In genomic region chr3:55166577-55167555, GRCh38 we compare ENCODE assay signal across 15 cellular contexts.
DNase-seq lines count a peak whose midpoint lies in the region; ATAC-seq and TF ChIP-seq lines count a peak whose summit lies in the region.
"Had no signal": no experiment of that assay in that cellular context is flagged by ENCODE, and none has a peak within 500 bp of the region (broad histone marks: within the 10 kb centered on the region; RNA-seq: fewer than 3 reads in every experiment).

No MANE protein-coding gene starts in this region.

- no peaks in the 10 kb centered on the region for H3K27me3 Mint-ChIP-seq in H9 (ENCODE audit: low read depth)
- no peaks in the 10 kb centered on the region for H3K27me3 Mint-ChIP-seq in effector memory CD8-positive, alpha-beta T cell
- H3K27me3 Mint-ChIP-seq: activated CD4-positive, alpha-beta T cell treated with anti-CD3 and anti-CD28 coated beads, Interleukin-2, amount 10 ng/mL, durations not matched to agents 24 days and 14 days had no signal

- H4K20me1 ChIP-seq in OCI-LY7 (ENCODE audit: insufficient read depth, low read length) (no peaks in the 10 kb centered on the region), H9 (ENCODE audit: control insufficient read depth, insufficient read depth, insufficient read length) (no peaks in the 10 kb centered on the region)

- no TSS peak for BruUV-seq in OCI-LY7 (replicated peaks; lab: Mats Ljungman, UMichigan)

- no peak overlapping the region for H3K4ac ChIP-seq in H9 (ENCODE audit: low read depth, low read length)

- no peak overlapping the region for H3K56ac ChIP-seq in H9 (ENCODE audit: insufficient read length, low read depth, low read length)

- peak; percentile 29 for TF ChIP-seq CTCF in AG10803 (conservative IDR thresholded peaks at IDR 0.05; ENCODE audit: low read length)
- TF ChIP-seq CTCF in OCI-LY7 (conservative IDR thresholded peaks at IDR 0.05; ENCODE audit: low read length): no peak
- no peak for TF ChIP-seq CTCF in foreskin fibroblast (IDR thresholded peaks at IDR 0.05; ENCODE audit: low read depth, low read length)
- no peak for TF ChIP-seq CTCF in H9 (conservative IDR thresholded peaks at IDR 0.05)

- H2AFZ ChIP-seq in OCI-LY7 (ENCODE audit: low read length) (0 out of 2 replicates have a peak overlapping the region, but pooled peaks have one; percentile 16), H9 (ENCODE audit: low read length) (no peak overlapping the region)

- peaks cover 4 to 8% of the 10 kb centered on the region in 2 experiments for H3K4me1 Mint-ChIP-seq in H9
- H3K4me1 Mint-ChIP-seq in effector memory CD8-positive, alpha-beta T cell (ENCODE audit: low read depth in 2 of 2): no peaks in the 10 kb centered on the region
- H3K4me1 Mint-ChIP-seq: activated CD4-positive, alpha-beta T cell treated with anti-CD3 and anti-CD28 coated beads, Interleukin-2, amount 10 ng/mL, durations not matched to agents 24 days and 14 days had no signal

- H2BK15ac ChIP-seq in H9 (ENCODE audit: low read depth, low read length): no peak overlapping the region

- H4K5ac ChIP-seq in H9 (ENCODE audit: insufficient read length, low read depth, low read length): no peak overlapping the region

- H3K4me3 ChIP-seq in AG10803 (ENCODE audit: low read length) (no peak overlapping the region), OCI-LY7 (ENCODE audit: low read depth, low read length, poor library complexity, severe bottlenecking) (no peak overlapping the region), foreskin fibroblast (ENCODE audit: low read depth in 1 of 2, low read length in 2 of 2) (no peak overlapping the region)
- H3K4me3 ChIP-seq: adrenal gland had no signal

- H2BK5ac ChIP-seq in H9 (ENCODE audit: insufficient read length, low read length): no peak overlapping the region

- H3K36me3 Mint-ChIP-seq in H9 (ENCODE audit: insufficient read depth in 1 of 3, low read depth in 3 of 3): no peaks in the 10 kb centered on the region
- H3K36me3 Mint-ChIP-seq in effector memory CD8-positive, alpha-beta T cell (ENCODE audit: insufficient read depth): peaks cover 3% of the 10 kb centered on the region

- no peaks in the 10 kb centered on the region for H3K79me1 ChIP-seq in H9 (ENCODE audit: insufficient read depth, low read depth, low read length, poor library complexity, severe bottlenecking)

- CTCF ChIA-PET in OCI-LY7 (lab: Charles Lee; ENCODE audit: unreplicated experiment): no interaction called here

- H3K9me2 ChIP-seq in OCI-LY7 (ENCODE audit: insufficient read depth, low read length): no peaks in the 10 kb centered on the region

- no peak overlapping the region for H3K27ac Mint-ChIP-seq in H9
- no peak overlapping the region for H3K27ac Mint-ChIP-seq in effector memory CD8-positive, alpha-beta T cell
- H3K27ac Mint-ChIP-seq: activated CD4-positive, alpha-beta T cell treated with anti-CD3 and anti-CD28 coated beads, Interleukin-2, amount 10 ng/mL, durations not matched to agents 24 days and 14 days had no signal

- no peak overlapping the region for H4K8ac ChIP-seq in H9 (replicated peaks; ENCODE audit: insufficient read length, low read depth, low read length)

- H2AK5ac ChIP-seq in H9 (ENCODE audit: insufficient read length, low read length): no peak overlapping the region

- no peaks in the 10 kb centered on the region for H3K27me3 ChIP-seq in H9 (ENCODE audit: insufficient read depth, low read length)
- H3K27me3 ChIP-seq: adrenal gland had no signal

- no peak overlapping the region for H3K23ac ChIP-seq in H9 (ENCODE audit: insufficient read length, low read depth, low read length)

- H4K91ac ChIP-seq in H9 (ENCODE audit: insufficient read length, low read depth, low read length): no peak overlapping the region

- H3K14ac ChIP-seq in H9 (ENCODE audit: insufficient read depth, low read length): no peak overlapping the region

- ATAC-seq in GM18505 (IDR thresholded peaks at IDR 0.05; ENCODE audit: unreplicated experiment) (peak; percentile 73), GM18520 (IDR thresholded peaks at IDR 0.05; ENCODE audit: unreplicated experiment) (no peak), GM19023 (IDR thresholded peaks at IDR 0.05; ENCODE audit: unreplicated experiment) (no peak)
- ATAC-seq in effector memory CD8-positive, alpha-beta T cell (replicated peaks): no peak
- ATAC-seq: left ventricle myocardium superior had no signal

- no peak overlapping the region for H2BK20ac ChIP-seq in H9 (ENCODE audit: low read depth, low read length, poor library complexity, severe bottlenecking)

- intact Hi-C loops in OCI-LY7 (cut with micrococcal nuclease; ENCODE audit: unreplicated experiment): no loop called here

- peaks cover 19% of the 10 kb centered on the region for H3K4me1 ChIP-seq in OCI-LY7 (ENCODE audit: insufficient read depth, low read length, poor library complexity, severe bottlenecking)
- no peaks in the 10 kb centered on the region for H3K4me1 ChIP-seq in H9 (ENCODE audit: insufficient read depth, low read length)

- H3K36me3 ChIP-seq in OCI-LY7 (ENCODE audit: insufficient read depth, low read length): no peaks in the 10 kb centered on the region
- H3K36me3 ChIP-seq: adrenal gland had no signal

- H2BK12ac ChIP-seq in H9 (ENCODE audit: insufficient read length, low read depth, low read length): no peak overlapping the region

- no peaks in the 10 kb centered on the region for H3K79me2 ChIP-seq in OCI-LY7 (ENCODE audit: insufficient read depth, low read depth, low read length)
- no peaks in the 10 kb centered on the region; the same call in 1 of the 2 replicates for H3K79me2 ChIP-seq in H9 (ENCODE audit: insufficient read depth, low read length)

- H3K18ac ChIP-seq in H9 (ENCODE audit: insufficient read length, low read depth, low read length): no peak overlapping the region

- peak; percentile 55 for DNase-seq in AG10803 (ENCODE audit: low read depth)
- DNase-seq in OCI-LY7 (ENCODE audit: low spot score): peak; percentile 60
- peak; percentile 37 to 63 for DNase-seq in foreskin fibroblast
- no peak for DNase-seq in H9
- no peak for DNase-seq in effector memory CD8-positive, alpha-beta T cell
- DNase-seq: activated CD4-positive, alpha-beta T cell treated with anti-CD3 and anti-CD28 coated beads, Interleukin-2, amount 10 ng/mL, durations not matched to agents 24 days and 14 days; adrenal gland; left ventricle myocardium superior; NCI-H1417; NCI-H510A treated with DMSO at 0.1 percent for 48 hours; T-helper 2 cell had no signal

- no peak for TF ChIP-seq POLR2A in GM18505 (IDR thresholded peaks at IDR 0.05; ENCODE audit: borderline replicate concordance, extremely low read depth, insufficient read depth, insufficient read length)

- WGBS in H9 (ENCODE audit: extremely low coverage, insufficient read length, low lambda C conversion rate): no CpG with 5 or more reads among the region's 5 CpGs

- H3K9me3 ChIP-seq in OCI-LY7 (ENCODE audit: low read length) (no peaks in the 10 kb centered on the region), H9 (ENCODE audit: control insufficient read depth, low read depth, low read length) (no peaks in the 10 kb centered on the region)
- H3K9me3 ChIP-seq: adrenal gland had no signal

- POLR2A ChIA-PET in OCI-LY7 (lab: Charles Lee): interaction anchor here (0.6 to 1.5 kb wide), 5 partner anchors 8 to 482 kb away, joined by 3 to 4 read pairs (median 3); no protein-coding TSS in a partner anchor

- H3T11ph ChIP-seq in H9 (ENCODE audit: low read length): no peak overlapping the region

- no peak overlapping the region for H3K4me3 Mint-ChIP-seq in H9
- H3K4me3 Mint-ChIP-seq in effector memory CD8-positive, alpha-beta T cell: no peak overlapping the region
- H3K4me3 Mint-ChIP-seq: activated CD4-positive, alpha-beta T cell treated with anti-CD3 and anti-CD28 coated beads, Interleukin-2, amount 10 ng/mL, durations not matched to agents 24 days and 14 days had no signal

- peaks cover 0 to 6% of the 10 kb centered on the region in 2 experiments; a peak in 3 of 5 replicates for H3K9me3 Mint-ChIP-seq in H9
- no peaks in the 10 kb centered on the region for H3K9me3 Mint-ChIP-seq in effector memory CD8-positive, alpha-beta T cell

- H3K23me2 ChIP-seq in H9 (ENCODE audit: insufficient read length, low read depth, low read length, poor library complexity, severe bottlenecking): no peaks in the 10 kb centered on the region

- H3K4me2 ChIP-seq in OCI-LY7 (ENCODE audit: low read length): peak overlapping the region; percentile 31
- H3K4me2 ChIP-seq in H9 (ENCODE audit: insufficient read depth, insufficient read length, low read length): no peak overlapping the region

- H3K27ac ChIP-seq in OCI-LY7 (ENCODE audit: low read depth, low read length, poor library complexity, severe bottlenecking): no peak overlapping the region
- H3K27ac ChIP-seq in H9 (ENCODE audit: insufficient read length, low read depth, low read length): no peak overlapping the region
- H3K27ac ChIP-seq: adrenal gland, C4-2B had no signal

- H2BK120ac ChIP-seq in H9 (ENCODE audit: low read depth, low read length, poor library complexity, severe bottlenecking): no peak overlapping the region

- no peak overlapping the region for H3K9ac ChIP-seq in H9 (ENCODE audit: extremely low read depth, insufficient read length, low read length)

Comparison
In these comparisons a context has a peak if more than half of its experiments do, and no peak if none do; other contexts are left out.
1. DNase-seq: peak in AG10803 (single experiment), OCI-LY7 (single experiment) and foreskin fibroblast (2 of 2); none in H9 (single experiment) and effector memory CD8-positive, alpha-beta T cell (0 of 3).